In the genomic region with DNA sequence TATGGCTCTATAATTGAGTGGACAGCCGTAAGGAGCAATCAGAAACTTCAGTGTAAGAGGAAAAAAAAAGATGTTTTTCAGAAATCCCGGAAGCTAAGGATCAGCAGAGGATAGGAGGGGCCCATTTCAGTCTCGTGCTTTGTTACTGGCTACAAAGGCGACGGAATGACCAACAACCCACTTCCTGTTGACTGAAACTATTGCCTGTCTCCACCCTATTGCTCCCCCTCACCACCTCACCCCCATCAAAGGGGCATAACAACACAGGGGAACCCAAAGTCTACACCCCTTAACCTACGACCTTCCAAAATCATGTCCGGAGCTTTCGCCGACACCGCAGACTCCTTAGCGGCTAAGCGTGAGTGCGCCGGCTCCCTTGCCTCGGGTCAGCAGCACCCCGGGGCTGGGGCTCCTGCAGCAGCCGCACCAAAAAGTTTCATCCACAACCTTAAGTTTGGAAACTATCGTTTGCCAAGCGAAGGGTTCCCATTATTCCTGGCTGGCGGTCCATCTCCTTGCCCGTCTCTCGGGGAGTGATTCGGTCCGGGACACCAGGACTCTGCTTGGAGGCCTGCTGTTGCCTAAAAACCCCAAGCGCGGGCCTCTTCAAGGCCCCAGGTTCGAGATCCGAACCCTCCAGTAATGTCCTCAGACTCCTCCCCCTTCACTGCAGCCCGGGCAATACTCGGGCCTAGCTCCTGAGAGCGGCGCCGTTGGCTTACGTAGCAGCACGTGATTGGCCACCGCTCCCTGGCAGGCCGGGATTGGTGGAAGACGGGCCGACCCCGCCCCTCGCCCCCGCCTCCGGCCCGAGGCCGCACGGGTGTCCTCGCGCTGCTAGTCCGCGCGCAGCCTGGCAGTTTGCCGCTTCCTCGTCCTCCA, we compare ENCODE assay signal across 1 cellular context.
TF ChIP-seq lines count a peak whose summit lies in the region.

A gene (plus strand): TSS at position 840 of the 882 bp plus-strand sequence. CDS start 53 bp downstream, outside the sequence.

TF ChIP-seq in H1, 55 proteins besides CTCF, POLR2A, EP300 and RAD21 (continued from another document):
- TF ChIP-seq, protein P1, sequence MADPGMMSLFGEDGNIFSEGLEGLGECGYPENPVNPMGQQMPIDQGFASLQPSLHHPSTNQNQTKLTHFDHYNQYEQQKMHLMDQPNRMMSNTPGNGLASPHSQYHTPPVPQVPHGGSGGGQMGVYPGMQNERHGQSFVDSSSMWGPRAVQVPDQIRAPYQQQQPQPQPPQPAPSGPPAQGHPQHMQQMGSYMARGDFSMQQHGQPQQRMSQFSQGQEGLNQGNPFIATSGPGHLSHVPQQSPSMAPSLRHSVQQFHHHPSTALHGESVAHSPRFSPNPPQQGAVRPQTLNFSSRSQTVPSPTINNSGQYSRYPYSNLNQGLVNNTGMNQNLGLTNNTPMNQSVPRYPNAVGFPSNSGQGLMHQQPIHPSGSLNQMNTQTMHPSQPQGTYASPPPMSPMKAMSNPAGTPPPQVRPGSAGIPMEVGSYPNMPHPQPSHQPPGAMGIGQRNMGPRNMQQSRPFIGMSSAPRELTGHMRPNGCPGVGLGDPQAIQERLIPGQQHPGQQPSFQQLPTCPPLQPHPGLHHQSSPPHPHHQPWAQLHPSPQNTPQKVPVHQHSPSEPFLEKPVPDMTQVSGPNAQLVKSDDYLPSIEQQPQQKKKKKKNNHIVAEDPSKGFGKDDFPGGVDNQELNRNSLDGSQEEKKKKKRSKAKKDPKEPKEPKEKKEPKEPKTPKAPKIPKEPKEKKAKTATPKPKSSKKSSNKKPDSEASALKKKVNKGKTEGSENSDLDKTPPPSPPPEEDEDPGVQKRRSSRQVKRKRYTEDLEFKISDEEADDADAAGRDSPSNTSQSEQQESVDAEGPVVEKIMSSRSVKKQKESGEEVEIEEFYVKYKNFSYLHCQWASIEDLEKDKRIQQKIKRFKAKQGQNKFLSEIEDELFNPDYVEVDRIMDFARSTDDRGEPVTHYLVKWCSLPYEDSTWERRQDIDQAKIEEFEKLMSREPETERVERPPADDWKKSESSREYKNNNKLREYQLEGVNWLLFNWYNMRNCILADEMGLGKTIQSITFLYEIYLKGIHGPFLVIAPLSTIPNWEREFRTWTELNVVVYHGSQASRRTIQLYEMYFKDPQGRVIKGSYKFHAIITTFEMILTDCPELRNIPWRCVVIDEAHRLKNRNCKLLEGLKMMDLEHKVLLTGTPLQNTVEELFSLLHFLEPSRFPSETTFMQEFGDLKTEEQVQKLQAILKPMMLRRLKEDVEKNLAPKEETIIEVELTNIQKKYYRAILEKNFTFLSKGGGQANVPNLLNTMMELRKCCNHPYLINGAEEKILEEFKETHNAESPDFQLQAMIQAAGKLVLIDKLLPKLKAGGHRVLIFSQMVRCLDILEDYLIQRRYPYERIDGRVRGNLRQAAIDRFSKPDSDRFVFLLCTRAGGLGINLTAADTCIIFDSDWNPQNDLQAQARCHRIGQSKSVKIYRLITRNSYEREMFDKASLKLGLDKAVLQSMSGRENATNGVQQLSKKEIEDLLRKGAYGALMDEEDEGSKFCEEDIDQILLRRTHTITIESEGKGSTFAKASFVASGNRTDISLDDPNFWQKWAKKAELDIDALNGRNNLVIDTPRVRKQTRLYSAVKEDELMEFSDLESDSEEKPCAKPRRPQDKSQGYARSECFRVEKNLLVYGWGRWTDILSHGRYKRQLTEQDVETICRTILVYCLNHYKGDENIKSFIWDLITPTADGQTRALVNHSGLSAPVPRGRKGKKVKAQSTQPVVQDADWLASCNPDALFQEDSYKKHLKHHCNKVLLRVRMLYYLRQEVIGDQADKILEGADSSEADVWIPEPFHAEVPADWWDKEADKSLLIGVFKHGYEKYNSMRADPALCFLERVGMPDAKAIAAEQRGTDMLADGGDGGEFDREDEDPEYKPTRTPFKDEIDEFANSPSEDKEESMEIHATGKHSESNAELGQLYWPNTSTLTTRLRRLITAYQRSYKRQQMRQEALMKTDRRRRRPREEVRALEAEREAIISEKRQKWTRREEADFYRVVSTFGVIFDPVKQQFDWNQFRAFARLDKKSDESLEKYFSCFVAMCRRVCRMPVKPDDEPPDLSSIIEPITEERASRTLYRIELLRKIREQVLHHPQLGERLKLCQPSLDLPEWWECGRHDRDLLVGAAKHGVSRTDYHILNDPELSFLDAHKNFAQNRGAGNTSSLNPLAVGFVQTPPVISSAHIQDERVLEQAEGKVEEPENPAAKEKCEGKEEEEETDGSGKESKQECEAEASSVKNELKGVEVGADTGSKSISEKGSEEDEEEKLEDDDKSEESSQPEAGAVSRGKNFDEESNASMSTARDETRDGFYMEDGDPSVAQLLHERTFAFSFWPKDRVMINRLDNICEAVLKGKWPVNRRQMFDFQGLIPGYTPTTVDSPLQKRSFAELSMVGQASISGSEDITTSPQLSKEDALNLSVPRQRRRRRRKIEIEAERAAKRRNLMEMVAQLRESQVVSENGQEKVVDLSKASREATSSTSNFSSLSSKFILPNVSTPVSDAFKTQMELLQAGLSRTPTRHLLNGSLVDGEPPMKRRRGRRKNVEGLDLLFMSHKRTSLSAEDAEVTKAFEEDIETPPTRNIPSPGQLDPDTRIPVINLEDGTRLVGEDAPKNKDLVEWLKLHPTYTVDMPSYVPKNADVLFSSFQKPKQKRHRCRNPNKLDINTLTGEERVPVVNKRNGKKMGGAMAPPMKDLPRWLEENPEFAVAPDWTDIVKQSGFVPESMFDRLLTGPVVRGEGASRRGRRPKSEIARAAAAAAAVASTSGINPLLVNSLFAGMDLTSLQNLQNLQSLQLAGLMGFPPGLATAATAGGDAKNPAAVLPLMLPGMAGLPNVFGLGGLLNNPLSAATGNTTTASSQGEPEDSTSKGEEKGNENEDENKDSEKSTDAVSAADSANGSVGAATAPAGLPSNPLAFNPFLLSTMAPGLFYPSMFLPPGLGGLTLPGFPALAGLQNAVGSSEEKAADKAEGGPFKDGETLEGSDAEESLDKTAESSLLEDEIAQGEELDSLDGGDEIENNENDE (IDR thresholded peaks at IDR 0.05; ENCODE audit: insufficient replicate concordance, low read length) = no peak
- TF ChIP-seq NANOG (IDR thresholded peaks at IDR 0.05; ENCODE audit: insufficient read depth, low read depth, low read length, poor library complexity, severe bottlenecking) = no peak
- TF ChIP-seq RNF2 (IDR thresholded peaks at IDR 0.05; ENCODE audit: borderline replicate concordance, low read depth, low read length, missing control alignments, poor library complexity, severe bottlenecking) = no peak
- peak; percentile 22; the same call in 1 of the 2 replicates for TF ChIP-seq SP2 (IDR thresholded peaks at IDR 0.05; ENCODE audit: low read length)
- peak; percentile 94 for TF ChIP-seq TAF1 (IDR thresholded peaks at IDR 0.05; ENCODE audit: low read depth, low read length)
- TF ChIP-seq, protein P2, sequence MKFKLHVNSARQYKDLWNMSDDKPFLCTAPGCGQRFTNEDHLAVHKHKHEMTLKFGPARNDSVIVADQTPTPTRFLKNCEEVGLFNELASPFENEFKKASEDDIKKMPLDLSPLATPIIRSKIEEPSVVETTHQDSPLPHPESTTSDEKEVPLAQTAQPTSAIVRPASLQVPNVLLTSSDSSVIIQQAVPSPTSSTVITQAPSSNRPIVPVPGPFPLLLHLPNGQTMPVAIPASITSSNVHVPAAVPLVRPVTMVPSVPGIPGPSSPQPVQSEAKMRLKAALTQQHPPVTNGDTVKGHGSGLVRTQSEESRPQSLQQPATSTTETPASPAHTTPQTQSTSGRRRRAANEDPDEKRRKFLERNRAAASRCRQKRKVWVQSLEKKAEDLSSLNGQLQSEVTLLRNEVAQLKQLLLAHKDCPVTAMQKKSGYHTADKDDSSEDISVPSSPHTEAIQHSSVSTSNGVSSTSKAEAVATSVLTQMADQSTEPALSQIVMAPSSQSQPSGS (IDR thresholded peaks at IDR 0.05; ENCODE audit: low read length) = no peak
- TF ChIP-seq RBBP5 (IDR thresholded peaks at IDR 0.05; ENCODE audit: borderline replicate concordance, low read depth, low read length) = no peak; the same call in 1 of the 2 replicates
- peak; percentile 76; the same call in 1 of the 2 replicates for TF ChIP-seq PHF8 (conservative IDR thresholded peaks at IDR 0.05; ENCODE audit: low read depth, low read length)
- TF ChIP-seq CREB1 (IDR thresholded peaks at IDR 0.05) = peak; percentile 97
- peak; percentile 51; the same call in 1 of the 2 replicates for TF ChIP-seq KDM5A (IDR thresholded peaks at IDR 0.05; ENCODE audit: low read length)
- TF ChIP-seq ASH2L (IDR thresholded peaks at IDR 0.05; ENCODE audit: low read length) = peak; percentile 95
- TF ChIP-seq SIRT6 (IDR thresholded peaks at IDR 0.05; ENCODE audit: low read length) = no peak
- peak; percentile 86 for TF ChIP-seq CHD2 (IDR thresholded peaks at IDR 0.05; ENCODE audit: low read length)
- TF ChIP-seq, protein P3, sequence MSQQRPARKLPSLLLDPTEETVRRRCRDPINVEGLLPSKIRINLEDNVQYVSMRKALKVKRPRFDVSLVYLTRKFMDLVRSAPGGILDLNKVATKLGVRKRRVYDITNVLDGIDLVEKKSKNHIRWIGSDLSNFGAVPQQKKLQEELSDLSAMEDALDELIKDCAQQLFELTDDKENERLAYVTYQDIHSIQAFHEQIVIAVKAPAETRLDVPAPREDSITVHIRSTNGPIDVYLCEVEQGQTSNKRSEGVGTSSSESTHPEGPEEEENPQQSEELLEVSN (IDR thresholded peaks at IDR 0.05) = peak; percentile 73
- no peak for TF ChIP-seq POU5F1 (IDR thresholded peaks at IDR 0.05; ENCODE audit: low read depth, low read length)
- peak; percentile 78; the same call in 1 of the 2 replicates for TF ChIP-seq EGR1 (IDR thresholded peaks at IDR 0.05; ENCODE audit: borderline replicate concordance, low read depth, low read length)
- TF ChIP-seq SP1 (IDR thresholded peaks at IDR 0.05; ENCODE audit: low read depth, low read length) = peak; percentile 94
- TF ChIP-seq, protein P4, sequence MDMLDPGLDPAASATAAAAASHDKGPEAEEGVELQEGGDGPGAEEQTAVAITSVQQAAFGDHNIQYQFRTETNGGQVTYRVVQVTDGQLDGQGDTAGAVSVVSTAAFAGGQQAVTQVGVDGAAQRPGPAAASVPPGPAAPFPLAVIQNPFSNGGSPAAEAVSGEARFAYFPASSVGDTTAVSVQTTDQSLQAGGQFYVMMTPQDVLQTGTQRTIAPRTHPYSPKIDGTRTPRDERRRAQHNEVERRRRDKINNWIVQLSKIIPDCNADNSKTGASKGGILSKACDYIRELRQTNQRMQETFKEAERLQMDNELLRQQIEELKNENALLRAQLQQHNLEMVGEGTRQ (IDR thresholded peaks at IDR 0.05; ENCODE audit: low read length) = peak; percentile 75
- peak; percentile 16; the same call in 1 of the 2 replicates for TF ChIP-seq RFX5 (IDR thresholded peaks at IDR 0.05; ENCODE audit: borderline replicate concordance, low read depth, low read length)
- TF ChIP-seq TCF12 (IDR thresholded peaks at IDR 0.05; ENCODE audit: low read depth, low read length) = no peak
- no peak for TF ChIP-seq HDAC6 (IDR thresholded peaks at IDR 0.05; ENCODE audit: low read depth, low read length)
- TF ChIP-seq MAFK (IDR thresholded peaks at IDR 0.05; ENCODE audit: low read depth, low read length) = no peak
- peak; percentile 89; the same call in 1 of the 2 replicates for TF ChIP-seq TBP (IDR thresholded peaks at IDR 0.05; ENCODE audit: low read depth, low read length)
- peak; percentile 96 for TF ChIP-seq POLR2AphosphoS5 (IDR thresholded peaks at IDR 0.05; ENCODE audit: low read depth, low read length)
- TF ChIP-seq, protein P5, sequence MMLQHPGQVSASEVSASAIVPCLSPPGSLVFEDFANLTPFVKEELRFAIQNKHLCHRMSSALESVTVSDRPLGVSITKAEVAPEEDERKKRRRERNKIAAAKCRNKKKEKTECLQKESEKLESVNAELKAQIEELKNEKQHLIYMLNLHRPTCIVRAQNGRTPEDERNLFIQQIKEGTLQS (IDR thresholded peaks at IDR 0.05; ENCODE audit: insufficient read depth, low read depth, low read length) = peak; percentile 60
- TF ChIP-seq TAF7 (optimal IDR thresholded peaks at IDR 0.05; ENCODE audit: borderline replicate concordance, low read depth, low read length) = peak; percentile 85
- TF ChIP-seq GTF2F1 (IDR thresholded peaks at IDR 0.05; ENCODE audit: borderline replicate concordance, low read depth, low read length) = peak; percentile 68
